In genomic region chr1:160096491-160097116, GRCh38 we compare ENCODE assay signal across 8 cellular contexts. TPM values are rescaled to one million over a fixed set of nuclear protein-coding genes. Genes with fewer than 3 reads are reported as not detected.
DNase-seq lines count a peak whose midpoint lies in the region; ATAC-seq and TF ChIP-seq lines count a peak whose summit lies in the region.
"Had no signal": no experiment of that assay in that cellular context is flagged by ENCODE, and none has a peak within 500 bp of the region (broad histone marks: within the 10 kb centered on the region; RNA-seq: fewer than 3 reads in every experiment).

No MANE protein-coding gene starts in this region.

- H3K9me2 ChIP-seq in GM23338 (ENCODE audit: insufficient read depth), result no peaks in the 10 kb centered on the region

- no peak overlapping the region for H2AFZ ChIP-seq in GM23338

- no peaks in the 10 kb centered on the region for H3K27me3 ChIP-seq in GM23338 (ENCODE audit: insufficient read depth)
- H3K27me3 ChIP-seq: cardiac muscle cell had no signal

- ATAC-seq in GM23338 (no peak), HG02973 (IDR thresholded peaks at IDR 0.05; ENCODE audit: unreplicated experiment) (no peak)

- H3K4me1 ChIP-seq in GM23338 (ENCODE audit: insufficient read depth), result peaks cover 44% of the 10 kb centered on the region

- peaks cover 7% of the 10 kb centered on the region for H3K36me3 ChIP-seq in GM23338 (ENCODE audit: insufficient read depth)
- H3K36me3 ChIP-seq: cardiac muscle cell had no signal

- no peaks in the 10 kb centered on the region; the same call in 2 of the 3 replicates for H3K9me3 Mint-ChIP-seq in GM23338

- peaks cover 49% of the 10 kb centered on the region for H3K4me1 Mint-ChIP-seq in GM23338

- peak overlapping the region; percentile 98 for H3K4me2 ChIP-seq in GM23338

- TF ChIP-seq CTCF in GM23338 (conservative IDR thresholded peaks at IDR 0.05; ENCODE audit: low read depth in 2 of 2), result no peak

- H3K36me3 Mint-ChIP-seq in GM23338 (ENCODE audit: low read depth), result peaks cover 32% of the 10 kb centered on the region

- DNase-seq in GM23338 (ENCODE audit: low spot score) (no peak), SK-MEL-5 (ENCODE audit: low read depth, low spot score) (peak; percentile 36), fibroblast of peridontal ligament (ENCODE audit: extremely low read depth) (peak; percentile 29), skeletal muscle cell (ENCODE audit: low read depth) (peak; percentile 19), SK-N-DZ (ENCODE audit: low spot score) (no peak), NCI-H2227 (lab: John Stamatoyannopoulos, UW; ENCODE audit: unreplicated experiment) (no peak)

- peaks cover 37% of the 10 kb centered on the region for H3K79me2 ChIP-seq in GM23338 (replicated peaks; ENCODE audit: insufficient read depth)

- no peaks in the 10 kb centered on the region; the same call in 1 of the 2 replicates for H4K20me1 ChIP-seq in GM23338 (replicated peaks; ENCODE audit: insufficient read depth)

- in situ Hi-C loops in SK-MEL-5 (cut with HindIII; ENCODE audit: low pct_unique_long_range_greater_than_20kb, low sequenced_read_pairs), result no loop called here

- peaks cover 9% of the 10 kb centered on the region for H3K27me3 Mint-ChIP-seq in GM23338 (ENCODE audit: insufficient read depth, low read depth, poor library complexity)

- H3K27ac ChIP-seq in GM23338 (ENCODE audit: low read depth), result peak overlapping the region; percentile 92
- H3K27ac ChIP-seq: cardiac muscle cell had no signal

- H3K4me3 ChIP-seq in GM23338 (peak overlapping the region; percentile 97), skeletal muscle cell (ENCODE audit: low read depth, low read length) (no peak overlapping the region)
- H3K4me3 ChIP-seq: cardiac muscle cell had no signal

- H3K27ac Mint-ChIP-seq in GM23338, result peak overlapping the region; percentile 90

- peaks cover 10% of the 10 kb centered on the region; the same call in 1 of the 2 replicates for H3F3A ChIP-seq in GM23338 (replicated peaks; ENCODE audit: low read depth)

- H3K4me3 Mint-ChIP-seq in GM23338, result peak overlapping the region; percentile 89

TF ChIP-seq in GM23338, 12 proteins besides CTCF, POLR2A, EP300 and RAD21:
- TF ChIP-seq REST (IDR thresholded peaks at IDR 0.05; ENCODE audit: unreplicated experiment), result no peak
- TF ChIP-seq CREB1 (CRISPR knock-in tag; IDR thresholded peaks at IDR 0.05; ENCODE audit: low read depth), result no peak
- TF ChIP-seq POLR2AphosphoS5 (IDR thresholded peaks at IDR 0.05; ENCODE audit: low read depth), result no peak
- no peak for TF ChIP-seq JUNB (IDR thresholded peaks at IDR 0.05; ENCODE audit: unreplicated experiment)
- TF ChIP-seq ETS1 (IDR thresholded peaks at IDR 0.05), result no peak

RNA-seq across cellular contexts. Expression of gene IGSF8, which starts 1.8 kb away (rescaled TPM):
- total RNA-seq in GM23338 (2014; rRNA removed; shearing (Covaris generic)), result 111 and 120 TPM in 2 replicates
- 38.4 and 41.5 TPM in 2 replicates for polyA plus RNA-seq in GM23338 (2016; fragmentation: Nextera tagmentation; extraction: Ambion mirVana)
- total RNA-seq in SK-MEL-5 (2014; rRNA removed; shearing (Covaris generic)), result 142 and 146 TPM in 2 replicates
- polyA plus RNA-seq in SK-MEL-5 (2015; cell fraction: cytosol; rRNA removed), result 259 and 274 TPM in 2 replicates
- 74.6 and 95.1 TPM in 2 replicates for polyA plus RNA-seq in SK-MEL-5 (2015; cell fraction: nucleus; rRNA removed)
- 14.0 and 14.2 TPM in 2 replicates for polyA plus RNA-seq in SK-N-DZ (2014; cell fraction: cytosol; rRNA removed)
- polyA plus RNA-seq in SK-N-DZ (2014; cell fraction: nucleus; rRNA removed), result 9.6 and 10.4 TPM in 2 replicates

RNA-seq across cellular contexts. Expression of gene KCNJ9, which starts 15.3 kb away (rescaled TPM):
- total RNA-seq in GM23338 (2014; rRNA removed; shearing (Covaris generic)), result 0.08 and 0.24 TPM in 2 replicates
- polyA plus RNA-seq in GM23338 (2016; fragmentation: Nextera tagmentation; extraction: Ambion mirVana), result 0.26 and 0.34 TPM in 2 replicates
- not detected in 2 replicates for total RNA-seq in SK-MEL-5 (2014; rRNA removed; shearing (Covaris generic))
- polyA plus RNA-seq in SK-MEL-5 (2015; cell fraction: cytosol; rRNA removed), result not detected in 2 replicates
- polyA plus RNA-seq in SK-MEL-5 (2015; cell fraction: nucleus; rRNA removed), result not detected in 2 replicates
- 2.2 and 3.3 TPM in 2 replicates for polyA plus RNA-seq in SK-N-DZ (2014; cell fraction: cytosol; rRNA removed)
- polyA plus RNA-seq in SK-N-DZ (2014; cell fraction: nucleus; rRNA removed), result 1.5 and 2.0 TPM in 2 replicates

RNA-seq across cellular contexts. Expression of gene ATP1A2, which starts 19.0 kb away (rescaled TPM):
- 17.7 and 18.3 TPM in 2 replicates for total RNA-seq in GM23338 (2014; rRNA removed; shearing (Covaris generic))
- polyA plus RNA-seq in GM23338 (2016; fragmentation: Nextera tagmentation; extraction: Ambion mirVana), result 4.9 and 5.2 TPM in 2 replicates
- not detected in 2 replicates for total RNA-seq in SK-MEL-5 (2014; rRNA removed; shearing (Covaris generic))
- not detected in 2 replicates for polyA plus RNA-seq in SK-MEL-5 (2015; cell fraction: cytosol; rRNA removed)
- polyA plus RNA-seq in SK-MEL-5 (2015; cell fraction: nucleus; rRNA removed), result not detected in 2 replicates
- 0.03 TPM in 1 of 2 replicates, not detected in the other for polyA plus RNA-seq in SK-N-DZ (2014; cell fraction: cytosol; rRNA removed)
- polyA plus RNA-seq in SK-N-DZ (2014; cell fraction: nucleus; rRNA removed), result not detected in 2 replicates

RNA-seq across cellular contexts. Expression of gene KCNJ10, which starts 26.6 kb away (rescaled TPM):
- 1.6 and 2.8 TPM in 2 replicates for total RNA-seq in GM23338 (2014; rRNA removed; shearing (Covaris generic))
- polyA plus RNA-seq in GM23338 (2016; fragmentation: Nextera tagmentation; extraction: Ambion mirVana), result 1.2 and 1.4 TPM in 2 replicates
- total RNA-seq in SK-MEL-5 (2014; rRNA removed; shearing (Covaris generic)), result 0.11 and 0.26 TPM in 2 replicates
- 0.25 and 0.87 TPM in 2 replicates for polyA plus RNA-seq in SK-MEL-5 (2015; cell fraction: cytosol; rRNA removed)
- polyA plus RNA-seq in SK-MEL-5 (2015; cell fraction: nucleus; rRNA removed), result 0.78 and 7.7 TPM in 2 replicates
- not detected in 2 replicates for polyA plus RNA-seq in SK-N-DZ (2014; cell fraction: cytosol; rRNA removed)
- polyA plus RNA-seq in SK-N-DZ (2014; cell fraction: nucleus; rRNA removed), result 0.13 TPM in 1 of 2 replicates, not detected in the other

RNA-seq across cellular contexts. Expression of gene ATP1A4, which starts 54.8 kb away (rescaled TPM):
- 0.23 and 0.63 TPM in 2 replicates for total RNA-seq in GM23338 (2014; rRNA removed; shearing (Covaris generic))
- polyA plus RNA-seq in GM23338 (2016; fragmentation: Nextera tagmentation; extraction: Ambion mirVana), result 0.27 and 0.43 TPM in 2 replicates
- total RNA-seq in SK-MEL-5 (2014; rRNA removed; shearing (Covaris generic)), result 0.11 TPM in 1 of 2 replicates, not detected in the other
- polyA plus RNA-seq in SK-MEL-5 (2015; cell fraction: cytosol; rRNA removed), result 0.39 TPM in 1 of 2 replicates, not detected in the other
- 1.6 TPM in 1 of 2 replicates, not detected in the other for polyA plus RNA-seq in SK-MEL-5 (2015; cell fraction: nucleus; rRNA removed)
- not detected in 2 replicates for polyA plus RNA-seq in SK-N-DZ (2014; cell fraction: cytosol; rRNA removed)
- not detected in 2 replicates for polyA plus RNA-seq in SK-N-DZ (2014; cell fraction: nucleus; rRNA removed)

Comparison
In these comparisons a context has a peak if more than half of its experiments do, and no peak if none do; other contexts are left out.
1. DNase-seq: peak in SK-MEL-5 (single experiment), fibroblast of peridontal ligament (single experiment) and skeletal muscle cell (single experiment); none in GM23338 (single experiment), SK-N-DZ (single experiment) and NCI-H2227 (single experiment).
2. RNA of gene ATP1A2, which starts 19.0 kb away (total RNA-seq): 17.7 to 18.3 TPM in GM23338; not detected in SK-MEL-5; every median in the first group is over 10 times any median in the second.